2 cellular contexts compared by ENCODE assay signal in the genomic region with DNA sequence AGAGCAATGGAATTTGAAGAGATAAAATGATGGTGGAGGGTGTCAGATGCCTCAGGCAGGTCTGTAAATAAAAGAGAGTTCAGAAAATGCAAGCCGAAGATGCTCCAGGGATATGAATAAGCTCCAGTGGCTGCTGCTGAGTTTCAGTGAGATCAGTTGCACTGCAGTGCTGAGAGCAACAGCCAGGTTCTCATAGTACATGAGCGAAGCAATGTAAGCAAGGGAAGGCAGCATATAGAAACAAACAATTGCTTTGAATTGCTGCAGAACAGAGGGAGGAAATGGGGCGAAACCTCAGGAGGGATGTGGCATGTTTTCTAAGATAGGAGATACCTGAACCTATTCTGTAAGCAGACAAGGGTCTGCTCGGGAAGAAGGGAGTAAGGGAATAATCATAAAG.
A peak's percentile ranks its signal among the peaks of the same experiment; 100 is the strongest.
TF ChIP-seq lines count a peak whose summit lies in the region.

No MANE protein-coding gene starts in this region.

TF ChIP-seq in H1, 55 proteins besides CTCF, POLR2A, EP300 and RAD21:
- TF ChIP-seq JUN (IDR thresholded peaks at IDR 0.05; ENCODE audit: low read depth, low read length) (no peak), RBBP5 (IDR thresholded peaks at IDR 0.05; ENCODE audit: borderline replicate concordance, low read depth, low read length) (no peak), TCF12 (IDR thresholded peaks at IDR 0.05; ENCODE audit: low read depth, low read length) (no peak), SP2 (IDR thresholded peaks at IDR 0.05; ENCODE audit: low read length) (no peak), ATF2 (IDR thresholded peaks at IDR 0.05; ENCODE audit: low read length) (no peak), CEBPB (IDR thresholded peaks at IDR 0.05; ENCODE audit: low read depth, low read length) (no peak), CHD7 (IDR thresholded peaks at IDR 0.05; ENCODE audit: insufficient replicate concordance, low read length) (no peak), TAF1 (IDR thresholded peaks at IDR 0.05; ENCODE audit: low read depth, low read length) (no peak), USF2 (IDR thresholded peaks at IDR 0.05; ENCODE audit: low read length) (no peak), SAP30 (IDR thresholded peaks at IDR 0.05; ENCODE audit: insufficient read depth, insufficient replicate concordance, low read length) (no peak)

TF ChIP-seq in neural cell, 6 proteins besides CTCF, POLR2A, EP300 and RAD21:
- TF ChIP-seq TAF1 (IDR thresholded peaks at IDR 0.05; ENCODE audit: low read depth) = no peak
- TF ChIP-seq, protein P1, sequence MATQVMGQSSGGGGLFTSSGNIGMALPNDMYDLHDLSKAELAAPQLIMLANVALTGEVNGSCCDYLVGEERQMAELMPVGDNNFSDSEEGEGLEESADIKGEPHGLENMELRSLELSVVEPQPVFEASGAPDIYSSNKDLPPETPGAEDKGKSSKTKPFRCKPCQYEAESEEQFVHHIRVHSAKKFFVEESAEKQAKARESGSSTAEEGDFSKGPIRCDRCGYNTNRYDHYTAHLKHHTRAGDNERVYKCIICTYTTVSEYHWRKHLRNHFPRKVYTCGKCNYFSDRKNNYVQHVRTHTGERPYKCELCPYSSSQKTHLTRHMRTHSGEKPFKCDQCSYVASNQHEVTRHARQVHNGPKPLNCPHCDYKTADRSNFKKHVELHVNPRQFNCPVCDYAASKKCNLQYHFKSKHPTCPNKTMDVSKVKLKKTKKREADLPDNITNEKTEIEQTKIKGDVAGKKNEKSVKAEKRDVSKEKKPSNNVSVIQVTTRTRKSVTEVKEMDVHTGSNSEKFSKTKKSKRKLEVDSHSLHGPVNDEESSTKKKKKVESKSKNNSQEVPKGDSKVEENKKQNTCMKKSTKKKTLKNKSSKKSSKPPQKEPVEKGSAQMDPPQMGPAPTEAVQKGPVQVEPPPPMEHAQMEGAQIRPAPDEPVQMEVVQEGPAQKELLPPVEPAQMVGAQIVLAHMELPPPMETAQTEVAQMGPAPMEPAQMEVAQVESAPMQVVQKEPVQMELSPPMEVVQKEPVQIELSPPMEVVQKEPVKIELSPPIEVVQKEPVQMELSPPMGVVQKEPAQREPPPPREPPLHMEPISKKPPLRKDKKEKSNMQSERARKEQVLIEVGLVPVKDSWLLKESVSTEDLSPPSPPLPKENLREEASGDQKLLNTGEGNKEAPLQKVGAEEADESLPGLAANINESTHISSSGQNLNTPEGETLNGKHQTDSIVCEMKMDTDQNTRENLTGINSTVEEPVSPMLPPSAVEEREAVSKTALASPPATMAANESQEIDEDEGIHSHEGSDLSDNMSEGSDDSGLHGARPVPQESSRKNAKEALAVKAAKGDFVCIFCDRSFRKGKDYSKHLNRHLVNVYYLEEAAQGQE (IDR thresholded peaks at IDR 0.05; ENCODE audit: borderline replicate concordance) = no peak
- TF ChIP-seq POLR2AphosphoS5 (IDR thresholded peaks at IDR 0.05) = peak; percentile 25
- peak; percentile 22 for TF ChIP-seq SMC3 (conservative IDR thresholded peaks at IDR 0.05; ENCODE audit: poor library complexity)
- TF ChIP-seq MXI1 (conservative IDR thresholded peaks at IDR 0.05; ENCODE audit: poor library complexity, severe bottlenecking) = no peak
- TF ChIP-seq EZH2 (IDR thresholded peaks at IDR 0.05; ENCODE audit: borderline replicate concordance, insufficient read depth, low read length, poor library complexity, severe bottlenecking) = no peak
TF ChIP-seq in neural cell: peak in this region for 2.
